Comparison of ENCODE assay signal across 9 cellular contexts in genomic region chr10:112383325-112383724, GRCh38. TPM values are rescaled to one million over a fixed set of nuclear protein-coding genes. Genes with fewer than 3 reads are reported as not detected.
DNase-seq lines count a peak whose midpoint lies in the region; ATAC-seq and TF ChIP-seq lines count a peak whose summit lies in the region.
"Had no signal": no experiment of that assay in that cellular context is flagged by ENCODE, and none has a peak within 500 bp of the region (broad histone marks: within the 10 kb centered on the region; RNA-seq: fewer than 3 reads in every experiment).

No MANE protein-coding gene starts in this region.

- intact Hi-C loops in PC-3 (cut with micrococcal nuclease): no loop called here

- TF ChIP-seq CTCF in PC-3 (conservative IDR thresholded peaks at IDR 0.05; ENCODE audit: low read depth, low read length): no peak
- TF ChIP-seq CTCF in fibroblast of pulmonary artery (IDR thresholded peaks at IDR 0.05; ENCODE audit: low read length, missing control alignments): no peak
- no peak for TF ChIP-seq CTCF in retinal pigment epithelial cell (conservative IDR thresholded peaks at IDR 0.05; ENCODE audit: low read depth, low read length)

- no peaks in the 10 kb centered on the region for H3K27me3 ChIP-seq in PC-3 (ENCODE audit: low read length)

- ATAC-seq in GM18511 (IDR thresholded peaks at IDR 0.05; ENCODE audit: unreplicated experiment): peak; percentile 63
- ATAC-seq in PC-3: peak; percentile 27; the same call in 1 of the 2 replicates
- ATAC-seq in HG03159 (IDR thresholded peaks at IDR 0.05; ENCODE audit: unreplicated experiment): no peak
- ATAC-seq in GM18858 (IDR thresholded peaks at IDR 0.05; ENCODE audit: unreplicated experiment): no peak

- H3K9ac ChIP-seq in PC-3 (ENCODE audit: low read length): no peak overlapping the region

- H3K9me2 ChIP-seq in PC-3 (replicated peaks; ENCODE audit: low read length): no peaks in the 10 kb centered on the region

- H3K4me1 ChIP-seq in PC-3 (ENCODE audit: insufficient read depth, low read length): peaks cover 17% of the 10 kb centered on the region

- CTCF ChIA-PET in PC-3 (lab: Charles Lee): no interaction called here

- H3K4me2 ChIP-seq in PC-3 (ENCODE audit: low read length): no peak overlapping the region

- no peaks in the 10 kb centered on the region for H3F3A ChIP-seq in PC-3 (ENCODE audit: low read length, unreplicated experiment)

- POLR2A ChIA-PET in PC-3 (lab: Charles Lee; ENCODE audit: unreplicated experiment): no interaction called here

- DNase-seq in PC-3 (peak; percentile 50), fibroblast of pulmonary artery (ENCODE audit: low read depth) (peak; percentile 74), retinal pigment epithelial cell (ENCODE audit: low read depth) (peak; percentile 37), NCI-H2227 treated with DMSO at 0.1 percent for 48 hours (lab: John Stamatoyannopoulos, UW) (no peak)
- DNase-seq: amygdala, NCI-H1092 had no signal

- no peaks in the 10 kb centered on the region for H3K79me2 ChIP-seq in PC-3 (ENCODE audit: low read length)

- H2AFZ ChIP-seq in PC-3 (ENCODE audit: low read length): no peak overlapping the region

- no peaks in the 10 kb centered on the region for H3K36me3 ChIP-seq in PC-3 (ENCODE audit: low read depth, low read length)

- H3K27ac ChIP-seq in PC-3 (ENCODE audit: low read length): no peak overlapping the region

- H3K4me3 ChIP-seq in PC-3 (ENCODE audit: low read length) (no peak overlapping the region), fibroblast of pulmonary artery (replicated peaks; ENCODE audit: low read depth, low read length) (no peak overlapping the region), retinal pigment epithelial cell (ENCODE audit: low read length) (no peak overlapping the region)

- no peaks in the 10 kb centered on the region for H4K20me1 ChIP-seq in PC-3 (ENCODE audit: low read length)

- no peaks in the 10 kb centered on the region for H3K9me3 ChIP-seq in PC-3 (ENCODE audit: low read length)

- BruUV-seq in PC-3 (replicated peaks; lab: Mats Ljungman, UMichigan): no TSS peak

RNA-seq across cellular contexts. Expression of gene ACSL5, which starts 9.4 kb away (rescaled TPM):
- total RNA-seq in PC-3 (2014; rRNA removed): 1.4 TPM in 1 of 2 replicates, not detected in the other

Comparison
In these comparisons a context has a peak if more than half of its experiments do, and no peak if none do; other contexts are left out.
1. ATAC-seq: peak in GM18511 (single experiment) and PC-3 (single experiment); none in HG03159 (single experiment) and GM18858 (single experiment).